ENCODE assay signal across 1 cellular context in genomic region chr22:24270556-24271405, GRCh38.
TF ChIP-seq lines count a peak whose summit lies in the region.

TSS of gene SPECC1L (plus strand) at chr22:24270831. CDS start at chr22:24302232, 31,401 bp downstream.

TF ChIP-seq in HepG2, 621 proteins besides CTCF, POLR2A, EP300 and RAD21 (continued from another document and continues in another):
- TF ChIP-seq ZNF546 (CRISPR knock-in tag; conservative IDR thresholded peaks at IDR 0.05): peak; percentile 62; the same call in 1 of the 2 replicates
- TF ChIP-seq STAT6 (CRISPR knock-in tag; IDR thresholded peaks at IDR 0.05; ENCODE audit: borderline replicate concordance): peak; percentile 31; the same call in 1 of the 2 replicates
- no peak for TF ChIP-seq ETS1 (CRISPR knock-in tag; IDR thresholded peaks at IDR 0.05)
- no peak for TF ChIP-seq SSRP1 (CRISPR knock-in tag; IDR thresholded peaks at IDR 0.05)
- TF ChIP-seq KDM6A (CRISPR knock-in tag; IDR thresholded peaks at IDR 0.05; ENCODE audit: low read depth): no peak; the same call in 1 of the 2 replicates
- TF ChIP-seq NFE2 (CRISPR knock-in tag; IDR thresholded peaks at IDR 0.05): no peak
- TF ChIP-seq ZNF713 (CRISPR knock-in tag; IDR thresholded peaks at IDR 0.05): no peak
- peak; percentile 47; the same call in 1 of the 2 replicates for TF ChIP-seq ZNF263 (CRISPR knock-in tag; IDR thresholded peaks at IDR 0.05)
- TF ChIP-seq TBX2 (CRISPR knock-in tag; IDR thresholded peaks at IDR 0.05; ENCODE audit: borderline replicate concordance): peak; percentile 87
- no peak for TF ChIP-seq PCBP1 (IDR thresholded peaks at IDR 0.05; ENCODE audit: borderline replicate concordance, low read depth, low read length)
- peak; percentile 52; the same call in 1 of the 2 replicates for TF ChIP-seq HINFP (CRISPR knock-in tag; IDR thresholded peaks at IDR 0.05; ENCODE audit: low read depth)
- TF ChIP-seq ZSCAN31 (CRISPR knock-in tag; IDR thresholded peaks at IDR 0.05; ENCODE audit: low read depth): peak; percentile 98
- TF ChIP-seq ATF5 (CRISPR knock-in tag; IDR thresholded peaks at IDR 0.05; ENCODE audit: low read depth): no peak; the same call in 1 of the 2 replicates
- TF ChIP-seq NR2F2 (IDR thresholded peaks at IDR 0.05; ENCODE audit: borderline replicate concordance, low read depth): no peak; the same call in 1 of the 2 replicates
- no peak for TF ChIP-seq ARNTL (CRISPR knock-in tag; IDR thresholded peaks at IDR 0.05)
- no peak for TF ChIP-seq SRSF4 (IDR thresholded peaks at IDR 0.05; ENCODE audit: low read depth, low read length, poor library complexity, severe bottlenecking)
- TF ChIP-seq ZNF274 (CRISPR knock-in tag; IDR thresholded peaks at IDR 0.05): peak; percentile 57
- TF ChIP-seq ZFP36L2 (CRISPR knock-in tag; IDR thresholded peaks at IDR 0.05): no peak
- no peak for TF ChIP-seq ZNF720 (CRISPR knock-in tag; IDR thresholded peaks at IDR 0.05)
- TF ChIP-seq PATZ1 (CRISPR knock-in tag; IDR thresholded peaks at IDR 0.05): peak; percentile 40
- no peak for TF ChIP-seq AKAP8 (CRISPR knock-in tag; IDR thresholded peaks at IDR 0.05)
- TF ChIP-seq PHF21A (CRISPR knock-in tag; IDR thresholded peaks at IDR 0.05): peak; percentile 74; the same call in 1 of the 2 replicates
- peak; percentile 88; the same call in 1 of the 2 replicates for TF ChIP-seq ISX (CRISPR knock-in tag; conservative IDR thresholded peaks at IDR 0.05)
- peak; percentile 78 for TF ChIP-seq ZC3H13 (CRISPR knock-in tag; IDR thresholded peaks at IDR 0.05)
- TF ChIP-seq RBFOX2 (IDR thresholded peaks at IDR 0.05; ENCODE audit: low read depth, low read length): peak; percentile 94
- TF ChIP-seq MAX (IDR thresholded peaks at IDR 0.05): peak; percentile 84
- peak; percentile 64; the same call in 1 of the 2 replicates for TF ChIP-seq ZNF136 (CRISPR knock-in tag; IDR thresholded peaks at IDR 0.05; ENCODE audit: low read depth)
- no peak for TF ChIP-seq SRF (IDR thresholded peaks at IDR 0.05; ENCODE audit: low read depth, low read length)
- TF ChIP-seq ZNF318 (CRISPR knock-in tag; IDR thresholded peaks at IDR 0.05): no peak
- no peak for TF ChIP-seq HNRNPL (IDR thresholded peaks at IDR 0.05; ENCODE audit: low read depth, low read length)
- peak; percentile 77; the same call in 1 of the 2 replicates for TF ChIP-seq ARID2 (CRISPR knock-in tag; IDR thresholded peaks at IDR 0.05; ENCODE audit: borderline replicate concordance)
- peak; percentile 56; the same call in 1 of the 2 replicates for TF ChIP-seq IRX3 (CRISPR knock-in tag; IDR thresholded peaks at IDR 0.05; ENCODE audit: borderline replicate concordance, low read depth)
- no peak for TF ChIP-seq ZNF17 (CRISPR knock-in tag; IDR thresholded peaks at IDR 0.05)
